In genomic region chr14:35910191-35910590, GRCh38 we compare ENCODE assay signal across 7 cellular contexts.
"Had no signal": no experiment of that assay in that cellular context is flagged by ENCODE, and none has a peak within 500 bp of the region (broad histone marks: within the 10 kb centered on the region; RNA-seq: fewer than 3 reads in every experiment).

No MANE protein-coding gene starts in this region.

- H3K36me3 Mint-ChIP-seq: IgD-negative memory B cell had no signal

- H3K4me1 Mint-ChIP-seq: GM23338, H9 had no signal

- H3K27me3 Mint-ChIP-seq: IgD-negative memory B cell had no signal

- DNase-seq: H9, HCEC 1CT, KBM-7 had no signal

- H3K9me3 Mint-ChIP-seq: GM23338, H9, IgD-negative memory B cell had no signal

- ATAC-seq: GM23338 had no signal

- H3K4me3 ChIP-seq: GM23338 had no signal

- H3K4me3 Mint-ChIP-seq: GM23338, H9, IgD-negative memory B cell had no signal

- H3K4me2 ChIP-seq: GM23338, KMS-11 had no signal

- H3K27ac ChIP-seq: HL-60, KMS-11 had no signal

- H3K9ac ChIP-seq: KMS-11 had no signal

- H3K27ac Mint-ChIP-seq: GM23338, H9, IgD-negative memory B cell had no signal
